ENCODE assay signal across 1 cellular context in genomic region chr7:149238051-149238450, GRCh38.
TF ChIP-seq lines count a peak whose summit lies in the region.

No MANE protein-coding gene starts in this region.

TF ChIP-seq in HepG2, 621 proteins besides CTCF, POLR2A, EP300 and RAD21:
- no peak for TF ChIP-seq IKZF1 (IDR thresholded peaks at IDR 0.05)
- TF ChIP-seq ZNF224 (CRISPR knock-in tag; IDR thresholded peaks at IDR 0.05) = no peak
- no peak for TF ChIP-seq HOXD1 (CRISPR knock-in tag; IDR thresholded peaks at IDR 0.05)
- TF ChIP-seq FOXP1 (IDR thresholded peaks at IDR 0.05) = no peak
- TF ChIP-seq FOXP1 (CRISPR knock-in tag; IDR thresholded peaks at IDR 0.05) = no peak
- TF ChIP-seq ZMYM3 (CRISPR knock-in tag; IDR thresholded peaks at IDR 0.05) = no peak
- TF ChIP-seq GTF2F1 (IDR thresholded peaks at IDR 0.05; ENCODE audit: low read length) = no peak
- TF ChIP-seq ZNF720 (CRISPR knock-in tag; IDR thresholded peaks at IDR 0.05) = no peak
- no peak for TF ChIP-seq SP140L (CRISPR knock-in tag; IDR thresholded peaks at IDR 0.05; ENCODE audit: borderline replicate concordance)
- TF ChIP-seq HNRNPLL (IDR thresholded peaks at IDR 0.05; ENCODE audit: low read depth, low read length, poor library complexity, severe bottlenecking) = no peak
